Comparison of ENCODE assay signal across 8 cellular contexts in genomic region chr1:9629445-9630201, GRCh38. TPM values are rescaled to one million over a fixed set of nuclear protein-coding genes. Genes with fewer than 3 reads are reported as not detected.
A peak's percentile ranks its signal among the peaks of the same experiment; 100 is the strongest.
DNase-seq lines count a peak whose midpoint lies in the region; ATAC-seq and TF ChIP-seq lines count a peak whose summit lies in the region.

No MANE protein-coding gene starts in this region.

- no peaks in the 10 kb centered on the region for H3K9me2 ChIP-seq in SU-DHL-6 (replicated peaks; ENCODE audit: insufficient read depth, low read length)
- no peaks in the 10 kb centered on the region for H3K9me2 ChIP-seq in MM.1S (replicated peaks; ENCODE audit: insufficient read depth, low read length)

- peak overlapping the region; percentile 93 for H2AFZ ChIP-seq in SU-DHL-6 (ENCODE audit: low read depth, low read length, severe bottlenecking)
- H2AFZ ChIP-seq in MM.1S (ENCODE audit: low read length), result no peak overlapping the region

- peak overlapping the region; percentile 72 for H3K27ac ChIP-seq in SU-DHL-6 (ENCODE audit: low read depth, low read length)
- no peak overlapping the region for H3K27ac ChIP-seq in psoas muscle
- H3K27ac ChIP-seq in MM.1S (ENCODE audit: low read length), result no peak overlapping the region

- H3K36me3 ChIP-seq in SU-DHL-6 (ENCODE audit: low read length) (no peaks in the 10 kb centered on the region), psoas muscle (ENCODE audit: insufficient read depth in 1 of 2, low read depth in 1 of 2) (no peaks in the 10 kb centered on the region), MM.1S (replicated peaks; ENCODE audit: insufficient read depth, low read length) (no peaks in the 10 kb centered on the region)

- no peaks in the 10 kb centered on the region for H3K4me1 ChIP-seq in psoas muscle
- peaks cover 18% of the 10 kb centered on the region for H3K4me1 ChIP-seq in MM.1S (ENCODE audit: low read length)

- H3K27me3 Mint-ChIP-seq in activated naive CD4-positive, alpha-beta T cell treated with anti-CD3 and anti-CD28 coated beads for 36 hours (ENCODE audit: low read depth), result no peaks in the 10 kb centered on the region

- H3K4me1 Mint-ChIP-seq in activated naive CD4-positive, alpha-beta T cell treated with anti-CD3 and anti-CD28 coated beads for 36 hours (ENCODE audit: low read depth), result peaks cover 67% of the 10 kb centered on the region

- TF ChIP-seq CTCF in SU-DHL-6 (IDR thresholded peaks at IDR 0.05; ENCODE audit: insufficient read depth, low read length, poor library complexity, severe bottlenecking) (no peak), psoas muscle (IDR thresholded peaks at IDR 0.05) (no peak), MM.1S (IDR thresholded peaks at IDR 0.05; ENCODE audit: low read length) (no peak)

- H3K4me3 ChIP-seq in SU-DHL-6 (ENCODE audit: insufficient read depth, low read length, poor library complexity, severe bottlenecking), result peak overlapping the region; percentile 31
- no peak overlapping the region for H3K4me3 ChIP-seq in psoas muscle
- H3K4me3 ChIP-seq in MM.1S (ENCODE audit: low read length), result no peak overlapping the region

- no peaks in the 10 kb centered on the region for H4K20me1 ChIP-seq in SU-DHL-6 (ENCODE audit: low read depth, low read length)
- H4K20me1 ChIP-seq in MM.1S (ENCODE audit: insufficient read depth, low read length), result peaks cover 9% of the 10 kb centered on the region

- H3K4me3 Mint-ChIP-seq in activated naive CD4-positive, alpha-beta T cell treated with anti-CD3 and anti-CD28 coated beads for 36 hours, result peak overlapping the region; percentile 85

- peak; percentile 34 for ATAC-seq in GM18498 (IDR thresholded peaks at IDR 0.05; ENCODE audit: unreplicated experiment)
- peak in 3 of 4 donors; percentile 16 to 18 (median 16) for ATAC-seq in psoas muscle
- ATAC-seq in HG02973 (IDR thresholded peaks at IDR 0.05; ENCODE audit: unreplicated experiment), result no peak

- H3K4me2 ChIP-seq in SU-DHL-6 (ENCODE audit: low read depth, low read length, poor library complexity, severe bottlenecking), result peak overlapping the region; percentile 64
- H3K4me2 ChIP-seq in MM.1S (ENCODE audit: low read depth, low read length), result no peak overlapping the region

- 42 to 52% (median 44%) methylated on average over 25 to 29 of the region's 29 CpGs for WGBS in psoas muscle, 3 donors

- H3K9ac ChIP-seq in SU-DHL-6 (ENCODE audit: low read length) (peak overlapping the region; percentile 52), MM.1S (ENCODE audit: low read length) (no peak overlapping the region)

- DNase-seq in activated naive CD4-positive, alpha-beta T cell treated with anti-CD3 and anti-CD28 coated beads for 36 hours, result peak; percentile 87
- DNase-seq in psoas muscle, result peak; percentile 46 to 73
- no peak for DNase-seq in HT-29 (ENCODE audit: low spot score)
- no peak for DNase-seq in NCI-H2081 (lab: John Stamatoyannopoulos, UW)
- DNase-seq in MM.1S, result no peak

- H3K79me2 ChIP-seq in SU-DHL-6 (ENCODE audit: insufficient read depth, low read length), result no peaks in the 10 kb centered on the region
- no peaks in the 10 kb centered on the region for H3K79me2 ChIP-seq in MM.1S (ENCODE audit: low read length)

- intact Hi-C loops in activated naive CD4-positive, alpha-beta T cell treated with anti-CD3 and anti-CD28 coated beads for 36 hours (cut with micrococcal nuclease), result loop anchor here (1.0 to 5.0 kb wide), 6 partner anchors 26 to 798 kb away; partner anchors contain the start of genes LZIC and NMNAT1
- intact Hi-C loops in psoas muscle (cut with DNase I), result loop anchor here (5.0 kb wide), 2 partner anchors 238 to 798 kb away; no protein-coding TSS in a partner anchor

- H3F3A ChIP-seq in SU-DHL-6 (ENCODE audit: insufficient read depth) (peaks cover 11% of the 10 kb centered on the region), MM.1S (ENCODE audit: insufficient read depth, low read length) (peaks cover 9% of the 10 kb centered on the region; the same call in 1 of the 2 replicates)

- H3K27ac Mint-ChIP-seq in activated naive CD4-positive, alpha-beta T cell treated with anti-CD3 and anti-CD28 coated beads for 36 hours, result peak overlapping the region; percentile 93

- H3K9me3 Mint-ChIP-seq in activated naive CD4-positive, alpha-beta T cell treated with anti-CD3 and anti-CD28 coated beads for 36 hours, result peaks cover 2% of the 10 kb centered on the region

- CTCF ChIA-PET in activated naive CD4-positive, alpha-beta T cell treated with anti-CD3 and anti-CD28 coated beads for 36 hours (lab: Charles Lee), result interaction anchor here (1.1 to 8.0 kb wide), 8 partner anchors 10 to 239 kb away, joined by 3 to 134 read pairs (median 8); partner anchors contain the start of gene PIK3CD

- peaks cover 24% of the 10 kb centered on the region for H3K36me3 Mint-ChIP-seq in activated naive CD4-positive, alpha-beta T cell treated with anti-CD3 and anti-CD28 coated beads for 36 hours (ENCODE audit: low read depth)

- H3K27me3 ChIP-seq in SU-DHL-6 (ENCODE audit: low read length) (no peaks in the 10 kb centered on the region), psoas muscle (ENCODE audit: insufficient read depth in 3 of 3, low read length in 2 of 3) (peaks cover 0 to 2% (median 0%) of the 10 kb centered on the region in 3 donors), MM.1S (replicated peaks; ENCODE audit: insufficient read depth, low read length) (peaks cover 90% of the 10 kb centered on the region)

- H3K9me3 ChIP-seq in SU-DHL-6 (ENCODE audit: insufficient read depth, low read length) (no peaks in the 10 kb centered on the region), psoas muscle (no peaks in the 10 kb centered on the region), MM.1S (replicated peaks; ENCODE audit: insufficient read depth, low read length) (no peaks in the 10 kb centered on the region)

RNA-seq across cellular contexts. Expression of gene PIK3CD, which starts 21.9 kb away (rescaled TPM):
- total RNA-seq in activated naive CD4-positive, alpha-beta T cell treated with anti-CD3 and anti-CD28 coated beads for 36 hours, result 100 to 1,000 TPM in 1 of 2 experiments, 10 to 100 TPM in 1; 96.6 to 101 TPM
- 1 to 10 TPM in 3 of 4 donors, under 1 TPM in 1; 0.93 to 2.5 (median 1.7) TPM for total RNA-seq in psoas muscle
- polyA plus RNA-seq in psoas muscle, result under 1 TPM; 0.44 to 0.52 (median 0.48) TPM
- 0.03 and 0.05 TPM in 2 replicates for total RNA-seq in HT-29 (2014; rRNA removed; shearing (Covaris generic))

RNA-seq across cellular contexts. Expression of gene TMEM201, which starts 40.9 kb away (rescaled TPM):
- 1 to 10 TPM; 9.1 to 9.8 TPM for total RNA-seq in activated naive CD4-positive, alpha-beta T cell treated with anti-CD3 and anti-CD28 coated beads for 36 hours
- total RNA-seq in psoas muscle, result 10 to 100 TPM; 15.7 to 37.3 (median 29.0) TPM
- polyA plus RNA-seq in psoas muscle, result 10 to 100 TPM; 20.7 to 26.0 (median 23.2) TPM
- total RNA-seq in HT-29 (2014; rRNA removed; shearing (Covaris generic)), result 23.7 and 31.7 TPM in 2 replicates

Comparison
In these comparisons a context has a peak if more than half of its experiments do, and no peak if none do; other contexts are left out.
1. DNase-seq: peak in activated naive CD4-positive, alpha-beta T cell treated with anti-CD3 and anti-CD28 coated beads for 36 hours (single experiment) and psoas muscle (2 of 2); none in HT-29 (single experiment), NCI-H2081 (0 of 2) and MM.1S (single experiment).
2. RNA of gene PIK3CD, which starts 21.9 kb away (total RNA-seq): 96.6 to 101 TPM in activated naive CD4-positive, alpha-beta T cell treated with anti-CD3 and anti-CD28 coated beads for 36 hours; 0.93 to 2.5 TPM in psoas muscle and 0.03 to 0.05 TPM in HT-29; every median in the first group is over 10 times any median in the second.